In the genomic region with DNA sequence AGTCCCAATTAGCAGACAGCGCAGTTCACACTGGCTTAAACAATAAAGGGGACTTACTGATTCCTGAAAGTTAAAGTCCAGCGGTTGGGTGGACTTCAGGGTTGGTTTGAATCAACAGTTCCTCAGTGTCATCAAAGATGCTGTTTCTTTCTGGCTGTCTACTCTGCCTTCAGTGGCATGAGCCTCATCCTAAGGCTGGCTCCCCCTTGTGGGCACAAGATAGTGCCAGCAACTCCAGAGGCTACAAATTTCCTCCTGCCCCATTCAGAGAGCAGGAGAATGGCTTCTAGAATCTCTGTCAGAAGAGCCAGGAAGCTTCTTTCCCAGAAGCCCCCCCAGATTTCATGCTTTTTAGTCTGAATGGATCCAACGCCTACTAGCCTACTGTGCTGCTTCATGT, we compare ENCODE assay signal across 8 cellular contexts.
DNase-seq lines count a peak whose midpoint lies in the region; ATAC-seq and TF ChIP-seq lines count a peak whose summit lies in the region.

No MANE protein-coding gene starts in this region.

- TF ChIP-seq CTCF in Calu3 (IDR thresholded peaks at IDR 0.05; ENCODE audit: unreplicated experiment), result peak; percentile 50
- peak; percentile 55 to 77 (median 61) for TF ChIP-seq CTCF in HCT116 (IDR thresholded peaks at IDR 0.05 in 2 of 3, conservative IDR thresholded peaks at IDR 0.05 in 1 of 3; ENCODE audit: borderline replicate concordance in 1 of 3, insufficient read depth in 1 of 3, low read depth in 2 of 3, low read length in 2 of 3)
- TF ChIP-seq CTCF in SK-N-SH (IDR thresholded peaks at IDR 0.05), result peak; percentile 70
- TF ChIP-seq CTCF in omental fat pad (IDR thresholded peaks at IDR 0.05), result no peak

- no peaks in the 10 kb centered on the region for H4K20me1 ChIP-seq in HCT116 (ENCODE audit: insufficient read depth)
- no peaks in the 10 kb centered on the region for H4K20me1 ChIP-seq in SK-N-SH (ENCODE audit: insufficient read depth)

- 28% methylated on average over 3 of the region's 3 CpGs for WGBS in SK-N-SH (ENCODE audit: low lambda C conversion rate)

- H3K79me2 ChIP-seq in HCT116 (ENCODE audit: insufficient read depth, low read length) (no peaks in the 10 kb centered on the region), SK-N-SH (ENCODE audit: insufficient read depth) (no peaks in the 10 kb centered on the region)

- BruUV-seq in Calu3 (replicated peaks; lab: Mats Ljungman, UMichigan) (no TSS peak), HCT116 (replicated peaks; lab: Mats Ljungman, UMichigan) (no TSS peak)

- RAD21 ChIA-PET in HCT116 (lab: Charles Lee; ENCODE audit: low non-redundant PET in 1 of 2, low total read pairs in 2 of 2, uncharacterized antibody in 2 of 2, unreplicated experiment in 2 of 2), result no interaction called here

- DNase-seq in Calu3 (peak; percentile 64), HCT116 (ENCODE audit: low read depth, low spot score) (peak; percentile 24), SK-N-SH (peak; percentile 32), amniotic stem cell (lab: John Stamatoyannopoulos, UW) (peak; percentile 23), hepatic stellate cell (ENCODE audit: low spot score) (peak; percentile 41), omental fat pad (ENCODE audit: low spot score) (no peak)
- peak; percentile 12 to 40 for DNase-seq in stimulated activated CD4-positive, alpha-beta T cell treated with anti-CD3 and anti-CD28 coated beads, Interleukin-1b, Interleukin-23, amount 100 ng/mL, for 4 hours (ENCODE audit: low read depth in 2 of 2)

- H3K27ac ChIP-seq in HCT116 (ENCODE audit: low read depth, low read length) (no peak overlapping the region), SK-N-SH (ENCODE audit: low read depth in 2 of 2, low read length in 1 of 2) (no peak overlapping the region)

- no peak overlapping the region for H3K27ac Mint-ChIP-seq in Calu3 (ENCODE audit: unreplicated experiment)

- H3K27me3 ChIP-seq in HCT116 (ENCODE audit: insufficient read depth, low read length), result no peaks in the 10 kb centered on the region
- no peaks in the 10 kb centered on the region for H3K27me3 ChIP-seq in SK-N-SH (ENCODE audit: insufficient read depth)

- H3K4me3 ChIP-seq in HCT116 (replicated peaks in 1 of 2; ENCODE audit: low read depth in 1 of 2, low read length in 2 of 2) (no peak overlapping the region), SK-N-SH (ENCODE audit: low read depth in 2 of 2, low read length in 1 of 2) (no peak overlapping the region)

- TF ChIP-seq EP300 in SK-N-SH (IDR thresholded peaks at IDR 0.05; ENCODE audit: borderline replicate concordance in 1 of 2, low read depth in 1 of 2, low read length in 1 of 2), result no peak

- no peaks in the 10 kb centered on the region for H3K27me3 Mint-ChIP-seq in Calu3 (ENCODE audit: unreplicated experiment)

- H3K4me2 ChIP-seq in HCT116 (ENCODE audit: low read length) (no peak overlapping the region), SK-N-SH (no peak overlapping the region)

- no peaks in the 10 kb centered on the region for H3K36me3 Mint-ChIP-seq in Calu3 (ENCODE audit: insufficient read depth, unreplicated experiment)

- no peaks in the 10 kb centered on the region for H3K36me3 ChIP-seq in HCT116 (ENCODE audit: control insufficient read depth in 1 of 2, insufficient read depth in 2 of 2, low read length in 2 of 2)
- H3K36me3 ChIP-seq in SK-N-SH (replicated peaks in 1 of 2; ENCODE audit: control insufficient read depth in 1 of 2, insufficient read depth in 2 of 2, low read length in 1 of 2), result peaks cover 0 to 8% of the 10 kb centered on the region in 2 experiments

- peaks cover 4% of the 10 kb centered on the region for H3F3A ChIP-seq in SK-N-SH (replicated peaks; ENCODE audit: insufficient read depth)

- no peak overlapping the region for H2AFZ ChIP-seq in HCT116 (ENCODE audit: low read depth, low read length, poor library complexity, severe bottlenecking)
- H2AFZ ChIP-seq in SK-N-SH (ENCODE audit: low read depth), result no peak overlapping the region

- no peak for TF ChIP-seq POLR2A in HCT116 (IDR thresholded peaks at IDR 0.05; ENCODE audit: borderline replicate concordance, extremely low read depth, insufficient read depth, insufficient read length)

- TF ChIP-seq RAD21 in HCT116 (IDR thresholded peaks at IDR 0.05; ENCODE audit: low read depth) (peak; percentile 59), SK-N-SH (IDR thresholded peaks at IDR 0.05; ENCODE audit: low read length) (peak; percentile 57)

- H3K9me2 ChIP-seq in HCT116 (ENCODE audit: insufficient read depth) (no peaks in the 10 kb centered on the region), SK-N-SH (no peaks in the 10 kb centered on the region)

- H3K9me3 ChIP-seq in HCT116 (ENCODE audit: control insufficient read depth in 1 of 2, insufficient read depth in 1 of 2, low read depth in 1 of 2, low read length in 2 of 2), result no peaks in the 10 kb centered on the region
- no peaks in the 10 kb centered on the region for H3K9me3 ChIP-seq in SK-N-SH

- peaks cover 13% of the 10 kb centered on the region for H3K4me1 Mint-ChIP-seq in Calu3 (ENCODE audit: low read depth, unreplicated experiment)

- CTCF ChIA-PET in Calu3 (lab: Charles Lee) (no interaction called here), HCT116 (lab: Charles Lee) (interaction anchor here (0.6 to 1.2 kb wide), 4 partner anchors 9 to 546 kb away, joined by 3 to 4 read pairs (median 4); no protein-coding TSS in a partner anchor), SK-N-SH (lab: Yijun Ruan, JAX) (interaction anchor here (0.7 to 1.5 kb wide), 5 partner anchors 9 to 516 kb away, joined by 3 to 4 read pairs (median 3); no protein-coding TSS in a partner anchor)

- H3K4me1 ChIP-seq in HCT116 (ENCODE audit: control insufficient read depth in 1 of 2, insufficient read depth in 2 of 2, low read length in 2 of 2) (peaks cover 3 to 16% of the 10 kb centered on the region in 2 experiments; a peak in 3 of 4 replicates), SK-N-SH (ENCODE audit: control insufficient read depth in 1 of 2, insufficient read depth in 2 of 2, low read depth in 1 of 2, low read length in 1 of 2) (no peaks in the 10 kb centered on the region)

- POLR2A ChIA-PET in HCT116 (lab: Charles Lee) (no interaction called here), SK-N-SH (lab: Yijun Ruan, JAX) (no interaction called here)

- no peak overlapping the region for H3K4me3 Mint-ChIP-seq in Calu3 (ENCODE audit: low read depth, unreplicated experiment)

- ATAC-seq in HCT116 (peak; percentile 86), omental fat pad (ENCODE audit: low FRiP score) (no peak), GM19023 (IDR thresholded peaks at IDR 0.05; ENCODE audit: unreplicated experiment) (no peak)

- intact Hi-C loops in Calu3 (cut with micrococcal nuclease; ENCODE audit: unreplicated experiment), result loop anchor here (5.0 kb wide), 1 partner anchor 274 kb away; no protein-coding TSS in a partner anchor
- intact Hi-C loops in HCT116 (cut with micrococcal nuclease), result loop anchor here (2.0 to 5.0 kb wide), 2 partner anchors 119 to 523 kb away; no protein-coding TSS in a partner anchor

- H3K9ac ChIP-seq in HCT116 (ENCODE audit: low read length) (no peak overlapping the region), SK-N-SH (no peak overlapping the region)

- H3K9me3 Mint-ChIP-seq in Calu3 (ENCODE audit: low read depth, unreplicated experiment), result no peaks in the 10 kb centered on the region

TF ChIP-seq in HCT116, 20 proteins besides CTCF, POLR2A, EP300 and RAD21 (continues in another document):
- TF ChIP-seq ZBTB33 (IDR thresholded peaks at IDR 0.05; ENCODE audit: extremely low read depth, insufficient replicate concordance, low read length), result no peak
- no peak for TF ChIP-seq FOSL1 (IDR thresholded peaks at IDR 0.05; ENCODE audit: low read depth)
- no peak for TF ChIP-seq POLR2AphosphoS5 (IDR thresholded peaks at IDR 0.05; ENCODE audit: low read depth, low read length)
- no peak for TF ChIP-seq CBX3 (IDR thresholded peaks at IDR 0.05; ENCODE audit: low read depth)
- no peak for TF ChIP-seq ELF1 (IDR thresholded peaks at IDR 0.05; ENCODE audit: borderline replicate concordance, low read depth)

TF ChIP-seq in SK-N-SH, 30 proteins besides CTCF, POLR2A, EP300 and RAD21:
- TF ChIP-seq, protein P1, sequence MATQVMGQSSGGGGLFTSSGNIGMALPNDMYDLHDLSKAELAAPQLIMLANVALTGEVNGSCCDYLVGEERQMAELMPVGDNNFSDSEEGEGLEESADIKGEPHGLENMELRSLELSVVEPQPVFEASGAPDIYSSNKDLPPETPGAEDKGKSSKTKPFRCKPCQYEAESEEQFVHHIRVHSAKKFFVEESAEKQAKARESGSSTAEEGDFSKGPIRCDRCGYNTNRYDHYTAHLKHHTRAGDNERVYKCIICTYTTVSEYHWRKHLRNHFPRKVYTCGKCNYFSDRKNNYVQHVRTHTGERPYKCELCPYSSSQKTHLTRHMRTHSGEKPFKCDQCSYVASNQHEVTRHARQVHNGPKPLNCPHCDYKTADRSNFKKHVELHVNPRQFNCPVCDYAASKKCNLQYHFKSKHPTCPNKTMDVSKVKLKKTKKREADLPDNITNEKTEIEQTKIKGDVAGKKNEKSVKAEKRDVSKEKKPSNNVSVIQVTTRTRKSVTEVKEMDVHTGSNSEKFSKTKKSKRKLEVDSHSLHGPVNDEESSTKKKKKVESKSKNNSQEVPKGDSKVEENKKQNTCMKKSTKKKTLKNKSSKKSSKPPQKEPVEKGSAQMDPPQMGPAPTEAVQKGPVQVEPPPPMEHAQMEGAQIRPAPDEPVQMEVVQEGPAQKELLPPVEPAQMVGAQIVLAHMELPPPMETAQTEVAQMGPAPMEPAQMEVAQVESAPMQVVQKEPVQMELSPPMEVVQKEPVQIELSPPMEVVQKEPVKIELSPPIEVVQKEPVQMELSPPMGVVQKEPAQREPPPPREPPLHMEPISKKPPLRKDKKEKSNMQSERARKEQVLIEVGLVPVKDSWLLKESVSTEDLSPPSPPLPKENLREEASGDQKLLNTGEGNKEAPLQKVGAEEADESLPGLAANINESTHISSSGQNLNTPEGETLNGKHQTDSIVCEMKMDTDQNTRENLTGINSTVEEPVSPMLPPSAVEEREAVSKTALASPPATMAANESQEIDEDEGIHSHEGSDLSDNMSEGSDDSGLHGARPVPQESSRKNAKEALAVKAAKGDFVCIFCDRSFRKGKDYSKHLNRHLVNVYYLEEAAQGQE (IDR thresholded peaks at IDR 0.05; ENCODE audit: low read depth, low read length), result no peak
- TF ChIP-seq SMC3 (IDR thresholded peaks at IDR 0.05; ENCODE audit: low read depth, low read length), result peak; percentile 57

Comparison
In these comparisons a context has a peak if more than half of its experiments do, and no peak if none do; other contexts are left out.
1. CTCF ChIP-seq: peak in Calu3 (single experiment), HCT116 (3 of 3) and SK-N-SH (single experiment); none in omental fat pad (0 of 3).